Comparison of ENCODE assay signal across 18 cellular contexts in genomic region chr1:60055336-60055735, GRCh38. TPM values are rescaled to one million over a fixed set of nuclear protein-coding genes. Genes with fewer than 3 reads are reported as not detected.
DNase-seq lines count a peak whose midpoint lies in the region; ATAC-seq, FAIRE-seq and TF ChIP-seq lines count a peak whose summit lies in the region.
"Had no signal": no experiment of that assay in that cellular context is flagged by ENCODE, and none has a peak within 500 bp of the region (broad histone marks: within the 10 kb centered on the region; RNA-seq: fewer than 3 reads in every experiment).

No MANE protein-coding gene starts in this region.

- H3K9me3 ChIP-seq in PC-3 (ENCODE audit: low read length) = no peaks in the 10 kb centered on the region
- H3K9me3 ChIP-seq in endothelial cell of umbilical vein (replicated peaks; ENCODE audit: control insufficient read depth, insufficient read depth, low read length) = no peaks in the 10 kb centered on the region
- H3K9me3 ChIP-seq: HAP-1 had no signal

- no peak for TF ChIP-seq CTCF in PC-3 (conservative IDR thresholded peaks at IDR 0.05; ENCODE audit: low read depth, low read length)
- TF ChIP-seq CTCF in endothelial cell of umbilical vein (IDR thresholded peaks at IDR 0.05; ENCODE audit: extremely low read depth in 1 of 2, insufficient read depth in 1 of 2, low read depth in 1 of 2, low read length in 2 of 2) = no peak
- TF ChIP-seq CTCF in GM13976 (IDR thresholded peaks at IDR 0.05; ENCODE audit: borderline replicate concordance, control extremely low read depth, extremely low read depth, insufficient read depth, missing control alignments) = no peak

- intact Hi-C loops in PC-3 (cut with micrococcal nuclease) (no loop called here), endothelial cell of umbilical vein (cut with micrococcal nuclease) (no loop called here)

- POLR2A ChIA-PET in PC-3 (lab: Charles Lee; ENCODE audit: unreplicated experiment) = no interaction called here
- POLR2A ChIA-PET in endothelial cell of umbilical vein (lab: Charles Lee) = no interaction called here

- H3K9me1 ChIP-seq in endothelial cell of umbilical vein (replicated peaks; ENCODE audit: control insufficient read depth, extremely low read depth, insufficient read depth, low read length) = no peaks in the 10 kb centered on the region

- no peak for FAIRE-seq in endothelial cell of umbilical vein (lab: Jason Lieb, UNC)

- H3K4me1 ChIP-seq in PC-3 (ENCODE audit: insufficient read depth, low read length) (no peaks in the 10 kb centered on the region), endothelial cell of umbilical vein (ENCODE audit: control insufficient read depth, extremely low read depth, insufficient read depth, low read length) (no peaks in the 10 kb centered on the region)
- H3K4me1 ChIP-seq: HAP-1 had no signal

- H3K9ac ChIP-seq in PC-3 (ENCODE audit: low read length) = no peak overlapping the region
- H3K9ac ChIP-seq in endothelial cell of umbilical vein (replicated peaks; ENCODE audit: extremely low read depth, insufficient read depth, low read length) = no peak overlapping the region

- no peaks in the 10 kb centered on the region for H3K9me2 ChIP-seq in PC-3 (replicated peaks; ENCODE audit: low read length)

- ATAC-seq in PC-3 (no peak), GM19463 (IDR thresholded peaks at IDR 0.05; ENCODE audit: unreplicated experiment) (no peak)

- H3K4me3 ChIP-seq in PC-3 (ENCODE audit: low read length) (no peak overlapping the region), endothelial cell of umbilical vein (replicated peaks in 1 of 3; ENCODE audit: insufficient read depth in 1 of 3, low read depth in 1 of 3, low read length in 3 of 3) (no peak overlapping the region)
- H3K4me3 ChIP-seq: HAP-1, PC-9, SK-N-MC had no signal

- CTCF ChIA-PET in PC-3 (lab: Charles Lee) (no interaction called here), endothelial cell of umbilical vein (lab: Charles Lee) (no interaction called here)

- in situ Hi-C loops in GM13976 (cut with MboI; ENCODE audit: low sequenced_read_pairs, unreplicated experiment) = no loop called here

- no TSS peak for BruUV-seq in PC-3 (replicated peaks; lab: Mats Ljungman, UMichigan)
- BruUV-seq in endothelial cell of umbilical vein (replicated peaks; lab: Mats Ljungman, UMichigan) = no TSS peak

- no peaks in the 10 kb centered on the region for H4K20me1 ChIP-seq in PC-3 (ENCODE audit: low read length)
- no peaks in the 10 kb centered on the region for H4K20me1 ChIP-seq in endothelial cell of umbilical vein (replicated peaks; ENCODE audit: control insufficient read depth, extremely low read depth, insufficient read depth, low read length)

- H3F3A ChIP-seq in PC-3 (ENCODE audit: low read length, unreplicated experiment) = no peaks in the 10 kb centered on the region

- H3K79me2 ChIP-seq in PC-3 (ENCODE audit: low read length) = no peaks in the 10 kb centered on the region
- no peaks in the 10 kb centered on the region for H3K79me2 ChIP-seq in endothelial cell of umbilical vein (ENCODE audit: control insufficient read depth, insufficient read depth, low read length)

- H3K4me2 ChIP-seq in PC-3 (ENCODE audit: low read length) (no peak overlapping the region), endothelial cell of umbilical vein (ENCODE audit: insufficient read depth, low read length) (no peak overlapping the region)
- H3K4me2 ChIP-seq: PC-9 had no signal

- H3K36me3 ChIP-seq in PC-3 (ENCODE audit: low read depth, low read length) = no peaks in the 10 kb centered on the region
- H3K36me3 ChIP-seq in endothelial cell of umbilical vein (ENCODE audit: control insufficient read depth in 2 of 2, extremely low read depth in 1 of 2, insufficient read depth in 2 of 2, low read length in 2 of 2) = no peaks in the 10 kb centered on the region
- H3K36me3 ChIP-seq: HAP-1 had no signal

- TF ChIP-seq POLR2A in endothelial cell of umbilical vein (IDR thresholded peaks at IDR 0.05; ENCODE audit: low read depth, low read length) = no peak

- DNase-seq in ELR (ENCODE audit: low read depth) (peak; percentile 60), PC-3 (peak; percentile 6), endothelial cell of umbilical vein (ENCODE audit: low read depth, low spot score) (no peak), kidney tubule cell (ENCODE audit: low spot score) (peak; percentile 64), H4 (ENCODE audit: low spot score) (no peak), GM13976 (ENCODE audit: low spot score) (no peak)
- DNase-seq in activated CD4-positive, alpha-beta T cell treated with anti-CD3 and anti-CD28 coated beads for 1 hour = no peak
- DNase-seq: Calu3; CD4-positive, CD25-positive, alpha-beta regulatory T cell; DND-41; NCI-H146; NCI-H2081 treated with DMSO at 0.1 percent for 48 hours; NCI-H69 had no signal

- dilution Hi-C loops in endothelial cell of umbilical vein (cut with MboI; ENCODE audit: extremely low pct_ligation_motif_present, low sequenced_read_pairs) = no loop called here

- H3K27ac ChIP-seq in PC-3 (ENCODE audit: low read length) = no peak overlapping the region
- no peak overlapping the region for H3K27ac ChIP-seq in endothelial cell of umbilical vein (ENCODE audit: insufficient read depth, low read depth, low read length)
- H3K27ac ChIP-seq: PC-9, SK-N-MC had no signal

- peaks cover 53% of the 10 kb centered on the region for H3K27me3 ChIP-seq in PC-3 (ENCODE audit: low read length)
- no peaks in the 10 kb centered on the region for H3K27me3 ChIP-seq in endothelial cell of umbilical vein (ENCODE audit: control insufficient read depth in 2 of 2, insufficient read depth in 2 of 2, low read length in 2 of 2)

- H2AFZ ChIP-seq in PC-3 (ENCODE audit: low read length) = no peak overlapping the region
- H2AFZ ChIP-seq in endothelial cell of umbilical vein (ENCODE audit: low read depth, low read length) = no peak overlapping the region
- H2AFZ ChIP-seq: PC-9 had no signal

TF ChIP-seq in endothelial cell of umbilical vein, 7 proteins besides CTCF, POLR2A, EP300 and RAD21:
- TF ChIP-seq GATA2 (IDR thresholded peaks at IDR 0.05; ENCODE audit: insufficient read depth, insufficient read length, low read depth, low read length) = peak; percentile 26
- no peak for TF ChIP-seq JUN (IDR thresholded peaks at IDR 0.05; ENCODE audit: borderline replicate concordance, insufficient read depth, insufficient read length, low read depth)
- peak; percentile 17 for TF ChIP-seq FOS (IDR thresholded peaks at IDR 0.05; ENCODE audit: borderline replicate concordance, insufficient read depth, low read length)

RNA-seq across cellular contexts. Expression of gene C1orf87, which starts 18.2 kb away (rescaled TPM):
- total RNA-seq in PC-3 (2014; rRNA removed) = not detected in 2 replicates
- not detected in 2 replicates for total RNA-seq in endothelial cell of umbilical vein
- polyA plus RNA-seq in endothelial cell of umbilical vein = not detected in 2 replicates
- not detected in 2 replicates for polyA plus RNA-seq in endothelial cell of umbilical vein (2011; cell fraction: cytosol; rRNA removed)
- polyA plus RNA-seq in endothelial cell of umbilical vein (2011; cell fraction: nucleus; rRNA removed) = not detected in 2 replicates
- not detected in 2 replicates for polyA plus RNA-seq in endothelial cell of umbilical vein (2012)
- not detected in 2 replicates for polyA minus RNA-seq in endothelial cell of umbilical vein
- not detected for polyA minus RNA-seq in endothelial cell of umbilical vein (2011; cell fraction: cytosol; rRNA and poly(A)+ RNA removed)
- polyA minus RNA-seq in endothelial cell of umbilical vein (2011; cell fraction: nucleus; rRNA and poly(A)+ RNA removed) = not detected in 2 replicates
- not detected in 2 replicates for total RNA-seq in H4 (2014; rRNA removed; shearing (Covaris generic))
- total RNA-seq: Calu3; CD4-positive, CD25-positive, alpha-beta regulatory T cell; HT1080; PC-9 had no signal
- polyA plus RNA-seq: CD4-positive, CD25-positive, alpha-beta regulatory T cell had no signal

Comparison
In these comparisons a context has a peak if more than half of its experiments do, and no peak if none do; other contexts are left out.
1. DNase-seq: peak in ELR (single experiment), PC-3 (single experiment) and kidney tubule cell (single experiment); none in endothelial cell of umbilical vein (single experiment), activated CD4-positive, alpha-beta T cell treated with anti-CD3 and anti-CD28 coated beads for 1 hour (single experiment), H4 (single experiment) and GM13976 (single experiment).